14 cellular contexts compared by ENCODE assay signal in genomic region chr20:51345601-51346101, GRCh38.
DNase-seq lines count a peak whose midpoint lies in the region; ATAC-seq and TF ChIP-seq lines count a peak whose summit lies in the region.
"Had no signal": no experiment of that assay in that cellular context is flagged by ENCODE, and none has a peak within 500 bp of the region (broad histone marks: within the 10 kb centered on the region; RNA-seq: fewer than 3 reads in every experiment).

No MANE protein-coding gene starts in this region.

- H3K36me3 ChIP-seq in adrenal gland (replicated peaks in 1 of 2) (no peaks in the 10 kb centered on the region), upper lobe of right lung (no peaks in the 10 kb centered on the region)
- H3K36me3 ChIP-seq: esophagus muscularis mucosa had no signal

- DNase-seq in left cardiac atrium, result peak; percentile 37
- DNase-seq in Right ventricle myocardium inferior (ENCODE audit: missing footprints), result no peak
- peak in 6 of 7 donors; percentile 24 to 47 (median 36) for DNase-seq in adrenal gland
- DNase-seq in foreskin keratinocyte, result peak; percentile 71 to 90
- no peak for DNase-seq in upper lobe of right lung
- no peak for DNase-seq in inferior parietal cortex (ENCODE audit: extremely low spot score)
- no peak for DNase-seq in G401 (ENCODE audit: low spot score)
- DNase-seq: ACHN, DMS79 treated with DMSO at 0.1 percent for 48 hours, mesendoderm, NCI-H446, T-helper 1 cell had no signal

- intact Hi-C loops in left cardiac atrium (cut with DNase I) (no loop called here), Right ventricle myocardium inferior (cut with DNase I) (no loop called here), adrenal gland (cut with DNase I) (no loop called here), upper lobe of right lung (cut with DNase I) (no loop called here)

- no peak for TF ChIP-seq POLR2A in adrenal gland (IDR thresholded peaks at IDR 0.05)

- ATAC-seq in left cardiac atrium (peak in 1 of 2 donors; percentile 69), Right ventricle myocardium inferior (no peak), foreskin keratinocyte (peak; percentile 89), upper lobe of right lung (peak; percentile 47), HG03432 (IDR thresholded peaks at IDR 0.05; ENCODE audit: unreplicated experiment) (no peak)

- TF ChIP-seq CTCF in adrenal gland (IDR thresholded peaks at IDR 0.05), result no peak
- TF ChIP-seq CTCF in foreskin keratinocyte (conservative IDR thresholded peaks at IDR 0.05), result no peak
- no peak for TF ChIP-seq CTCF in upper lobe of right lung (IDR thresholded peaks at IDR 0.05)

- H3K4me3 ChIP-seq in adrenal gland, result no peak overlapping the region
- no peak overlapping the region for H3K4me3 ChIP-seq in upper lobe of right lung
- H3K4me3 ChIP-seq: esophagus muscularis mucosa had no signal

- H3K27me3 ChIP-seq in adrenal gland (no peaks in the 10 kb centered on the region), foreskin keratinocyte (no peaks in the 10 kb centered on the region), upper lobe of right lung (no peaks in the 10 kb centered on the region)

- no peaks in the 10 kb centered on the region for H3K4me1 ChIP-seq in adrenal gland (replicated peaks in 1 of 2)
- H3K4me1 ChIP-seq in foreskin keratinocyte, result peaks cover 8% of the 10 kb centered on the region
- H3K4me1 ChIP-seq in upper lobe of right lung, result no peaks in the 10 kb centered on the region
- H3K4me1 ChIP-seq: esophagus muscularis mucosa had no signal

- 19 to 27% (median 23%) methylated on average over 8 of the region's 8 CpGs for WGBS in adrenal gland, 4 donors

- no peaks in the 10 kb centered on the region for H3K9me3 ChIP-seq in adrenal gland (replicated peaks in 1 of 3)
- H3K9me3 ChIP-seq in upper lobe of right lung, result no peaks in the 10 kb centered on the region
- H3K9me3 ChIP-seq: esophagus muscularis mucosa had no signal

- H3K27ac ChIP-seq in adrenal gland, result peak overlapping the region in 1 of 5 donors; percentile 31
- H3K27ac ChIP-seq in foreskin keratinocyte, result peak overlapping the region; percentile 91
- no peak overlapping the region for H3K27ac ChIP-seq in upper lobe of right lung
- H3K27ac ChIP-seq: esophagus muscularis mucosa had no signal

- in situ Hi-C loops in G401 (cut with HindIII; ENCODE audit: low sequenced_read_pairs), result no loop called here

Comparison
In these comparisons a context has a peak if more than half of its experiments do, and no peak if none do; other contexts are left out.
1. DNase-seq: peak in left cardiac atrium (single experiment), adrenal gland (6 of 7) and foreskin keratinocyte (2 of 2); none in Right ventricle myocardium inferior (single experiment), upper lobe of right lung (single experiment), inferior parietal cortex (single experiment) and G401 (single experiment).
2. ATAC-seq: peak in foreskin keratinocyte (single experiment) and upper lobe of right lung (single experiment); none in Right ventricle myocardium inferior (single experiment) and HG03432 (single experiment).